Comparison of ENCODE assay signal across 16 cellular contexts in the genomic region with DNA sequence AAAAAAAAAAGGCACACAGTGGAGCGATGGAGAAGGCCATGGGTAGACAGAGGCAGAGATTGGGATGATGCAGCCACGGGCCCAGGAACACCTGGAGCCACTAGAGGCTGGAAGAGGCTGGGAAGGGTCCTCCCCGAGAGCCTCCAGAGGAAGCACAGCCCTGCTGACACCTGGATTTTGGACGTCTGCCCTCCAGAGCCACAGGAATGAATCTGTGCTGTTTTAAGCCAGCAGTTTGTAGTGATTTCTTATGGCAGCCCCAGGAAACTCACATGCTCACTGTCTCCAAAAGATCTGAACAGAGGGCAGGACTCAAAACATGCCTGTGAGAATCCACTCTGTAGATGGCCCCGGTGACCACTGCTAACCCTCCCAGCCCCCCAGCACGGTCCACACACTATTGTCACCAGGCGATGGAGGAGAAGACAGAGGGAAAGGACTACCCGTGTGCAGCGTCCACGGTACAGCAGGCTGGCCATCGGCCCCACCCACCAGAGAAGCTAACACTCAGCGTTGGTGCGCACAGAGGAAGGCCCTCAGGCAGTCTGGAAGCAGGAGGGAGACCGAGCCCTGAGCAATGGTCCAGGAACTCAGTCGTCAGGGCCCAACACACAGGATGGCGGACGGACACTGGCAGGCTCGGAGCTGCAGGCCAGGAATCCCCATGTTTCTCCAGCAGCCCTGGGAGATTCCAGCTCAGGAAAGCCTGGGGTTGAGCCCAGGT.
"Had no signal": no experiment of that assay in that cellular context is flagged by ENCODE, and none has a peak within 500 bp of the region (broad histone marks: within the 10 kb centered on the region; RNA-seq: fewer than 3 reads in every experiment).

No MANE protein-coding gene starts in this region.

- H3K27ac ChIP-seq: ovary, tibial artery had no signal

- H3K4me3 ChIP-seq: lower lobe of right lung, ovary, tibial artery had no signal

- H3K9me3 ChIP-seq: lower lobe of right lung, ovary, tibial artery had no signal

- H3K36me3 ChIP-seq: lower lobe of right lung, ovary, tibial artery had no signal

- H3K27me3 ChIP-seq: ovary had no signal

- H3K4me1 Mint-ChIP-seq: activated T-helper 17 cell treated with anti-CD3 and anti-CD28 coated beads, Interleukin-2, amount 50 U/mL, for 72 hours; stimulated activated memory B cell treated with anti-CD40 and anti-IgM and Interleukin-4, amounts not matched to agents 10 μg/mL and 1 μg/mL and 100 μg/mL, for 72 hours had no signal

- DNase-seq: activated CD4-positive, alpha-beta T cell treated with anti-CD3 and anti-CD28 coated beads, Interleukin-2, amount 50 U/mL, for 4 hours; activated CD4-positive, CD25-positive, alpha-beta regulatory T cell treated with anti-CD3 and anti-CD28 coated beads, Interleukin-2, amount 50 U/mL, for 72 hours; activated naive CD4-positive, alpha-beta T cell treated with Interleukin-2 at 50 U/mL for 16 hours; anterior cingulate cortex; cerebellar nuclear complex; effector CD8-positive, alpha-beta T cell; foreskin fibroblast; glutamatergic neuron; lower lobe of right lung; ovary; stimulated activated CD4-positive, alpha-beta T cell treated with anti-CD3 and anti-CD28 coated beads, Interleukin-2, amount 100 ng/mL, for 48 hours; T-helper 9 cell; tibial artery had no signal

- FAIRE-seq: endothelial cell of umbilical vein had no signal

- ATAC-seq: activated T-helper 17 cell treated with anti-CD3 and anti-CD28 coated beads, Interleukin-2, amount 50 U/mL, for 72 hours; stimulated activated memory B cell treated with anti-CD40 and anti-IgM and Interleukin-4, amounts not matched to agents 10 μg/mL and 1 μg/mL and 100 μg/mL, for 72 hours had no signal

- H3K36me3 Mint-ChIP-seq: stimulated activated memory B cell treated with anti-CD40 and anti-IgM and Interleukin-4, amounts not matched to agents 10 μg/mL and 1 μg/mL and 100 μg/mL, for 72 hours had no signal

- H3K27ac Mint-ChIP-seq: activated T-helper 17 cell treated with anti-CD3 and anti-CD28 coated beads, Interleukin-2, amount 50 U/mL, for 72 hours; stimulated activated memory B cell treated with anti-CD40 and anti-IgM and Interleukin-4, amounts not matched to agents 10 μg/mL and 1 μg/mL and 100 μg/mL, for 72 hours had no signal

- H3K4me3 Mint-ChIP-seq: activated T-helper 17 cell treated with anti-CD3 and anti-CD28 coated beads, Interleukin-2, amount 50 U/mL, for 72 hours; stimulated activated memory B cell treated with anti-CD40 and anti-IgM and Interleukin-4, amounts not matched to agents 10 μg/mL and 1 μg/mL and 100 μg/mL, for 72 hours had no signal

- H3K4me1 ChIP-seq: lower lobe of right lung, tibial artery had no signal
